In the genomic region with DNA sequence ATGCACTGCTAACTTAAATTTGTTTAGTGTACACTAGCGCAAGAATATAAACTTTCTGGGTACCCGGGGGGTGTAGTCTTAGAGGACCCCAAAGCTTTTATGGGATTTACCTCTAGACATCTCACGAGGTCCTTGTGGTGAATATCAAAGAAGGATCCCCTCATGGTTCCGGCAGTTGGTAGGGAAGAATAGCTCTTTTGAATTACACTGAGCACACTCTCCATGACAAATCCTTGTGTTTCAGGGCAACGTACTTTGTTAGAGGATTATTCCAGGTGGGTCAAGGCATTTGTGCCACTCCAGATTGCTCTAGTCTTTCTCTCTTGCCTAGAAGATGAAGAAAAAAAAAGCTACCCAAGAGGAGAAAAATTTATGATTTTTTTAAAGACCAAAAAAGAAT, we compare ENCODE assay signal across 17 cellular contexts.
DNase-seq lines count a peak whose midpoint lies in the region; ATAC-seq, FAIRE-seq and TF ChIP-seq lines count a peak whose summit lies in the region.
"Had no signal": no experiment of that assay in that cellular context is flagged by ENCODE, and none has a peak within 500 bp of the region (broad histone marks: within the 10 kb centered on the region; RNA-seq: fewer than 3 reads in every experiment).

No MANE protein-coding gene starts in this region.

- FAIRE-seq in H1 (lab: Jason Lieb, UNC) = no peak
- FAIRE-seq: GM12891, GM18507 had no signal

- POLR2A ChIA-PET in H1 (lab: Charles Lee; ENCODE audit: partially characterized antibody) = no interaction called here

- no peak overlapping the region for H3K4me2 ChIP-seq in H9 (ENCODE audit: insufficient read depth, insufficient read length, low read length)
- no peak overlapping the region for H3K4me2 ChIP-seq in H1 (ENCODE audit: insufficient read depth in 1 of 2, low read depth in 2 of 2, low read length in 2 of 2)
- no peak overlapping the region for H3K4me2 ChIP-seq in MM.1S (ENCODE audit: low read depth, low read length)

- H3K9me2 ChIP-seq in MM.1S (replicated peaks; ENCODE audit: insufficient read depth, low read length) = no peaks in the 10 kb centered on the region

- TF ChIP-seq RAD21 in H1 (IDR thresholded peaks at IDR 0.05 in 1 of 2, conservative IDR thresholded peaks at IDR 0.05 in 1 of 2; ENCODE audit: low read depth in 2 of 2, low read length in 2 of 2) = no peak

- H3K9me3 ChIP-seq in H9 (ENCODE audit: control insufficient read depth, low read depth, low read length) = no peaks in the 10 kb centered on the region
- H3K9me3 ChIP-seq in H1 (ENCODE audit: insufficient read depth in 2 of 2, low read depth in 1 of 2, low read length in 1 of 2) = peaks cover 0 to 4% of the 10 kb centered on the region in 2 experiments; a peak in 2 of 4 replicates
- no peaks in the 10 kb centered on the region for H3K9me3 ChIP-seq in iPS DF 6.9 (ENCODE audit: control insufficient read depth, insufficient read depth, low read length)
- H3K9me3 ChIP-seq in effector memory CD4-positive, alpha-beta T cell (ENCODE audit: control insufficient read depth, low read length) = no peaks in the 10 kb centered on the region
- H3K9me3 ChIP-seq in MM.1S (replicated peaks; ENCODE audit: insufficient read depth, low read length) = no peaks in the 10 kb centered on the region

- no peak overlapping the region for H2BK12ac ChIP-seq in H9 (ENCODE audit: insufficient read length, low read depth, low read length)
- H2BK12ac ChIP-seq in H1 (ENCODE audit: low read depth, low read length) = no peak overlapping the region

- no peak overlapping the region for H3K4ac ChIP-seq in H9 (ENCODE audit: low read depth, low read length)
- no peak overlapping the region for H3K4ac ChIP-seq in H1 (replicated peaks; ENCODE audit: insufficient read length, low read depth, low read length)

- H3K56ac ChIP-seq in H9 (ENCODE audit: insufficient read length, low read depth, low read length) (no peak overlapping the region), H1 (replicated peaks; ENCODE audit: insufficient read length, low read depth, low read length) (no peak overlapping the region)

- H3K18ac ChIP-seq in H9 (ENCODE audit: insufficient read length, low read depth, low read length) (no peak overlapping the region), H1 (ENCODE audit: extremely low read depth, low read length) (no peak overlapping the region)

- H4K91ac ChIP-seq in H9 (ENCODE audit: insufficient read length, low read depth, low read length) = no peak overlapping the region
- H4K91ac ChIP-seq in H1 (replicated peaks; ENCODE audit: insufficient read length, low read length) = no peak overlapping the region

- H3K27ac ChIP-seq in H9 (ENCODE audit: insufficient read length, low read depth, low read length) = no peak overlapping the region
- H3K27ac ChIP-seq in H1 (ENCODE audit: low read depth, low read length) = no peak overlapping the region
- H3K27ac ChIP-seq in iPS DF 6.9 (ENCODE audit: low read length) = no peak overlapping the region
- H3K27ac ChIP-seq in effector memory CD4-positive, alpha-beta T cell (ENCODE audit: insufficient read depth, low read length, poor library complexity, severe bottlenecking) = no peak overlapping the region
- no peak overlapping the region for H3K27ac ChIP-seq in MM.1S (ENCODE audit: low read length)

- H3K27me3 Mint-ChIP-seq in H9 (ENCODE audit: low read depth) = no peaks in the 10 kb centered on the region
- H3K27me3 Mint-ChIP-seq: CD4-positive, alpha-beta memory T cell had no signal

- CTCF ChIA-PET in H1 (lab: Charles Lee; ENCODE audit: partially characterized antibody) = no interaction called here

- no peak overlapping the region for H2AFZ ChIP-seq in H9 (ENCODE audit: low read length)
- H2AFZ ChIP-seq in H1 (ENCODE audit: low read length) = no peak overlapping the region
- no peak overlapping the region for H2AFZ ChIP-seq in MM.1S (ENCODE audit: low read length)

- H3K79me1 ChIP-seq in H9 (ENCODE audit: insufficient read depth, low read depth, low read length, poor library complexity, severe bottlenecking) (no peaks in the 10 kb centered on the region), H1 (ENCODE audit: low read depth, low read length) (no peaks in the 10 kb centered on the region)

- no peak overlapping the region for H2BK20ac ChIP-seq in H9 (ENCODE audit: low read depth, low read length, poor library complexity, severe bottlenecking)
- no peak overlapping the region for H2BK20ac ChIP-seq in H1 (ENCODE audit: low read length)

- TF ChIP-seq EP300 in H1 (IDR thresholded peaks at IDR 0.05; ENCODE audit: borderline replicate concordance in 1 of 2, low read depth in 2 of 2, low read length in 2 of 2) = no peak

- H2BK15ac ChIP-seq in H9 (ENCODE audit: low read depth, low read length) = no peak overlapping the region
- no peak overlapping the region for H2BK15ac ChIP-seq in H1 (ENCODE audit: low read length)

- H2BK5ac ChIP-seq in H9 (ENCODE audit: insufficient read length, low read length) = no peak overlapping the region
- no peak overlapping the region for H2BK5ac ChIP-seq in H1 (ENCODE audit: low read depth, low read length)

- no peak overlapping the region for H2BK120ac ChIP-seq in H9 (ENCODE audit: low read depth, low read length, poor library complexity, severe bottlenecking)
- no peak overlapping the region for H2BK120ac ChIP-seq in H1 (replicated peaks; ENCODE audit: low read depth, low read length)

- H2AK5ac ChIP-seq in H9 (ENCODE audit: insufficient read length, low read length) = no peak overlapping the region
- H2AK5ac ChIP-seq in H1 (ENCODE audit: low read depth, low read length) = no peak overlapping the region

- H3K14ac ChIP-seq in H9 (ENCODE audit: insufficient read depth, low read length) (no peak overlapping the region), H1 (ENCODE audit: insufficient read length) (no peak overlapping the region)

- peaks cover 10 to 15% of the 10 kb centered on the region in 2 experiments; a peak in 4 of 5 replicates for H3K9me3 Mint-ChIP-seq in H9

- H3K36me3 ChIP-seq in H1 (ENCODE audit: control insufficient read depth in 2 of 4, insufficient read depth in 4 of 4, low read length in 3 of 4) (peaks cover 0 to 3% (median 0%) of the 10 kb centered on the region in 4 experiments; a peak in 1 of 8 replicates), iPS DF 6.9 (ENCODE audit: control insufficient read depth, insufficient read depth, low read length) (no peaks in the 10 kb centered on the region), MM.1S (replicated peaks; ENCODE audit: insufficient read depth, low read length) (no peaks in the 10 kb centered on the region)
- H3K36me3 ChIP-seq in effector memory CD4-positive, alpha-beta T cell (ENCODE audit: control insufficient read depth, insufficient read depth, low read length) = no peaks in the 10 kb centered on the region

- H3K4me3 Mint-ChIP-seq in H9 = no peak overlapping the region
- H3K4me3 Mint-ChIP-seq: CD4-positive, alpha-beta memory T cell had no signal

- H3T11ph ChIP-seq in H9 (ENCODE audit: low read length) = no peak overlapping the region

- H3K9ac ChIP-seq in H9 (ENCODE audit: extremely low read depth, insufficient read length, low read length) (no peak overlapping the region), H1 (replicated peaks in 1 of 4; ENCODE audit: extremely low read depth in 1 of 4, low read depth in 3 of 4, low read length in 3 of 4) (no peak overlapping the region), MM.1S (ENCODE audit: low read length) (no peak overlapping the region)

- H3K27ac Mint-ChIP-seq in H9 = peak overlapping the region; percentile 5 to 89 (median 65); a peak in 6 of 7 replicates
- H3K27ac Mint-ChIP-seq: CD4-positive, alpha-beta memory T cell had no signal

- H3K4me1 ChIP-seq in H9 (ENCODE audit: insufficient read depth, low read length) (no peaks in the 10 kb centered on the region), H1 (replicated peaks in 1 of 4; ENCODE audit: control insufficient read depth in 3 of 4, insufficient read depth in 4 of 4, low read length in 3 of 4) (no peaks in the 10 kb centered on the region; a peak in 2 of 7 replicates), iPS DF 6.9 (ENCODE audit: control insufficient read depth, insufficient read depth, low read length) (no peaks in the 10 kb centered on the region), MM.1S (ENCODE audit: low read length) (no peaks in the 10 kb centered on the region)
- H3K4me1 ChIP-seq in effector memory CD4-positive, alpha-beta T cell (ENCODE audit: control insufficient read depth, insufficient read depth, low read length, poor library complexity, severe bottlenecking) = no peaks in the 10 kb centered on the region

- H3K79me2 ChIP-seq in H9 (ENCODE audit: insufficient read depth, low read length) (no peaks in the 10 kb centered on the region), H1 (ENCODE audit: control insufficient read depth in 1 of 2, insufficient read depth in 2 of 2, low read length in 2 of 2) (no peaks in the 10 kb centered on the region), MM.1S (ENCODE audit: low read length) (no peaks in the 10 kb centered on the region)

- H3K23ac ChIP-seq in H9 (ENCODE audit: insufficient read length, low read depth, low read length) = no peak overlapping the region
- H3K23ac ChIP-seq in H1 (ENCODE audit: insufficient read length) = no peak overlapping the region

- TF ChIP-seq CTCF in H9 (conservative IDR thresholded peaks at IDR 0.05) (no peak), H1 (IDR thresholded peaks at IDR 0.05; ENCODE audit: control extremely low read depth in 1 of 3, insufficient read depth in 1 of 3, low read depth in 1 of 3, low read length in 3 of 3) (no peak), MM.1S (IDR thresholded peaks at IDR 0.05; ENCODE audit: low read length) (no peak)

- peaks cover 6 to 32% (median 8%) of the 10 kb centered on the region in 3 experiments for H3K36me3 Mint-ChIP-seq in H9 (ENCODE audit: insufficient read depth in 1 of 3, low read depth in 3 of 3)
- H3K36me3 Mint-ChIP-seq: CD4-positive, alpha-beta memory T cell had no signal

- peaks cover 16 to 17% of the 10 kb centered on the region in 2 experiments for H3K4me1 Mint-ChIP-seq in H9
- H3K4me1 Mint-ChIP-seq: CD4-positive, alpha-beta memory T cell had no signal

- no peak for DNase-seq in H9
- DNase-seq in H1 (ENCODE audit: low read depth in 1 of 2, low spot score in 2 of 2) = peak in 1 of 2 experiments; percentile 21
- peak; percentile 11 for DNase-seq in iPS DF 6.9 (ENCODE audit: low read depth, low spot score)
- DNase-seq in effector memory CD4-positive, alpha-beta T cell = no peak
- DNase-seq in MM.1S = no peak
- DNase-seq in NCI-H2107 treated with DMSO at 0.1 percent for 48 hours (lab: John Stamatoyannopoulos, UW; ENCODE audit: unreplicated experiment) = no peak
- DNase-seq: C1 segment of cervical spinal cord; Calu3; CD4-positive, alpha-beta memory T cell; COR-L47; DMS53; DMS79 treated with DMSO at 0.1 percent for 48 hours; GF-D8; HCEC 1CT had no signal

- no peak overlapping the region for H4K5ac ChIP-seq in H9 (ENCODE audit: insufficient read length, low read depth, low read length)
- no peak overlapping the region for H4K5ac ChIP-seq in H1 (ENCODE audit: insufficient read length, low read depth, low read length)

- no peak overlapping the region for H4K8ac ChIP-seq in H9 (replicated peaks; ENCODE audit: insufficient read length, low read depth, low read length)
- no peak overlapping the region for H4K8ac ChIP-seq in H1 (ENCODE audit: extremely low read depth, insufficient read depth, low read length)

- WGBS in H9 (ENCODE audit: extremely low coverage, insufficient read length, low lambda C conversion rate) = no CpG with 5 or more reads among the region's 5 CpGs
- 69% methylated on average over 5 of the region's 5 CpGs; no CpG with 5 or more reads in 1 of the 2 experiments for WGBS in H1 (ENCODE audit: extremely low coverage in 1 of 2, insufficient coverage in 1 of 2, insufficient read length in 1 of 2, insufficient replicate concordance in 2 of 2, low coverage in 1 of 2, low lambda C conversion rate in 2 of 2, missing lambda C conversion rate in 1 of 2), 2 experiments
- WGBS in iPS DF 6.9 (ENCODE audit: insufficient coverage, insufficient read length) = no CpG with 5 or more reads among the region's 5 CpGs

- H3K4me3 ChIP-seq in H1 (ENCODE audit: extremely low read depth in 1 of 4, insufficient read depth in 2 of 4, low read depth in 3 of 4, low read length in 4 of 4) (no peak overlapping the region; a peak in 1 of 8 replicates), iPS DF 6.9 (ENCODE audit: low read length) (no peak overlapping the region), MM.1S (ENCODE audit: low read length) (no peak overlapping the region)
- no peak overlapping the region for H3K4me3 ChIP-seq in effector memory CD4-positive, alpha-beta T cell (ENCODE audit: insufficient read depth, low read depth, low read length, poor library complexity, severe bottlenecking)

- ATAC-seq in HG02678 (IDR thresholded peaks at IDR 0.05; ENCODE audit: unreplicated experiment) = no peak

- H4K20me1 ChIP-seq in H9 (ENCODE audit: control insufficient read depth, insufficient read depth, insufficient read length) (no peaks in the 10 kb centered on the region), H1 (replicated peaks in 1 of 2; ENCODE audit: control insufficient read depth in 1 of 2, insufficient read depth in 2 of 2, low read length in 2 of 2) (no peaks in the 10 kb centered on the region), MM.1S (ENCODE audit: insufficient read depth, low read length) (no peaks in the 10 kb centered on the region)

- TF ChIP-seq POLR2A in H1 (IDR thresholded peaks at IDR 0.05; ENCODE audit: control extremely low read depth in 1 of 2, low read depth in 2 of 2, low read length in 2 of 2) = no peak

- H3K27me3 ChIP-seq in H9 (ENCODE audit: insufficient read depth, low read length) (no peaks in the 10 kb centered on the region), H1 (replicated peaks in 1 of 4; ENCODE audit: control insufficient read depth in 3 of 4, extremely low read depth in 1 of 4, insufficient read depth in 3 of 4, low read length in 3 of 4) (no peaks in the 10 kb centered on the region), iPS DF 6.9 (ENCODE audit: control insufficient read depth, insufficient read depth, low read length) (no peaks in the 10 kb centered on the region), MM.1S (replicated peaks; ENCODE audit: insufficient read depth, low read length) (no peaks in the 10 kb centered on the region)
- no peaks in the 10 kb centered on the region for H3K27me3 ChIP-seq in effector memory CD4-positive, alpha-beta T cell (replicated peaks; ENCODE audit: control insufficient read depth, insufficient read depth, low read length, poor library complexity, severe bottlenecking)

- no peaks in the 10 kb centered on the region for H3F3A ChIP-seq in MM.1S (ENCODE audit: insufficient read depth, low read length)

- H3K23me2 ChIP-seq in H9 (ENCODE audit: insufficient read length, low read depth, low read length, poor library complexity, severe bottlenecking) (no peaks in the 10 kb centered on the region), H1 (ENCODE audit: low read depth, low read length) (no peaks in the 10 kb centered on the region)
